ENCODE assay signal across 8 cellular contexts in the genomic region with DNA sequence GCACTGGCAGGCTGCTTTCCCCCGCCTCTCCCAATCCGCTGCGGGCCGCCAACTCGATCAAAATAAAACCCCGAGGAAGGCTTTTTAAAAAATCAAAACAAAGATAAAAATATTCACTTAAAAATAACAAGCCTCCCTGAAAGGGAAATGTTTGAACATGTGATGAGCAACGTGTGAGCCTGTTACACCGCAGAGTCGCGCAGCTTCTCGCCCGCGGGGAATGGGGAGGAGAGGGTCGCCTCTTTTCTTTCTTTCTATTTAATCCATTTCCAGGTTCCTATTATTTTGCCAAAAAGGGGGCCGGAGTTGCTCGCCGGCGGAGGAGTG.
DNase-seq lines count a peak whose midpoint lies in the region; ATAC-seq and TF ChIP-seq lines count a peak whose summit lies in the region.

No MANE protein-coding gene starts in this region.

- no peak for ATAC-seq in SK-N-SH treated with all-trans-retinoic acid at 6 μM for 48 hours

- peak overlapping the region; percentile 63 for H3K4me2 ChIP-seq in SK-N-SH

- no peaks in the 10 kb centered on the region for H4K20me1 ChIP-seq in SK-N-SH (ENCODE audit: insufficient read depth)

- WGBS in SK-N-SH (ENCODE audit: low lambda C conversion rate): 21% methylated on average over 18 of the region's 18 CpGs
- WGBS in liver: under 1% methylated on average over 18 of the region's 18 CpGs

- CTCF ChIA-PET in SK-N-SH (lab: Yijun Ruan, JAX): interaction anchor here (0.6 kb wide), 1 partner anchor 10 kb away, joined by 3 read pairs; no protein-coding TSS in a partner anchor

- in situ Hi-C loops in astrocyte of the cerebellum (cut with HindIII; ENCODE audit: low sequenced_read_pairs): no loop called here

- POLR2A ChIA-PET in SK-N-SH (lab: Yijun Ruan, JAX): no interaction called here

- no peak for DNase-seq in SK-N-SH
- DNase-seq in astrocyte of the cerebellum (ENCODE audit: low read depth): no peak
- DNase-seq in occipital lobe (lab: John Stamatoyannopoulos, UW): no peak
- no peak for DNase-seq in EL
- no peak for DNase-seq in activated CD8-positive, alpha-beta memory T cell treated with anti-CD3 and anti-CD28 coated beads, Interleukin-2, amount 50 U/mL, for 48 hours

- no peaks in the 10 kb centered on the region for H3K4me1 ChIP-seq in SK-N-SH (ENCODE audit: control insufficient read depth in 1 of 2, insufficient read depth in 2 of 2, low read depth in 1 of 2, low read length in 1 of 2)
- peaks cover 0 to 16% (median 3%) of the 10 kb centered on the region in 4 donors for H3K4me1 ChIP-seq in liver (ENCODE audit: control insufficient read depth in 4 of 4, insufficient read depth in 4 of 4, low read length in 3 of 4)
- peaks cover 6% of the 10 kb centered on the region for H3K4me1 ChIP-seq in stomach smooth muscle (ENCODE audit: control insufficient read depth, insufficient read depth, low read length)

- peak overlapping the region in 1 of 2 experiments; percentile 41; a peak in 3 of 4 replicates for H3K4me3 ChIP-seq in SK-N-SH (ENCODE audit: low read depth in 2 of 2, low read length in 1 of 2)
- peak overlapping the region; percentile 53 for H3K4me3 ChIP-seq in astrocyte of the cerebellum (ENCODE audit: low read depth, low read length)
- H3K4me3 ChIP-seq in liver (ENCODE audit: low read depth in 1 of 3, low read length in 3 of 3): peak overlapping the region in 2 of 3 donors; percentile 61 to 69
- peak overlapping the region; percentile 52 to 69 for H3K4me3 ChIP-seq in stomach smooth muscle (ENCODE audit: low read length in 2 of 2)

- TF ChIP-seq RAD21 in SK-N-SH (IDR thresholded peaks at IDR 0.05; ENCODE audit: low read length): no peak
- no peak for TF ChIP-seq RAD21 in liver (IDR thresholded peaks at IDR 0.05)

- H2AFZ ChIP-seq in SK-N-SH (ENCODE audit: low read depth): 0 out of 2 replicates have a peak overlapping the region, but pooled peaks have one; percentile 46

- H3K9me3 ChIP-seq in SK-N-SH: no peaks in the 10 kb centered on the region
- H3K9me3 ChIP-seq in liver (ENCODE audit: control insufficient read depth in 4 of 4, low read length in 3 of 4): no peaks in the 10 kb centered on the region
- peaks cover 0 to 4% of the 10 kb centered on the region in 2 donors for H3K9me3 ChIP-seq in stomach smooth muscle (ENCODE audit: control insufficient read depth in 2 of 2, low read length in 2 of 2)

- H3F3A ChIP-seq in SK-N-SH (replicated peaks; ENCODE audit: insufficient read depth): no peaks in the 10 kb centered on the region

- peaks cover 29% of the 10 kb centered on the region for H3K27me3 ChIP-seq in SK-N-SH (ENCODE audit: insufficient read depth)
- peaks cover 0 to 6% (median 2%) of the 10 kb centered on the region in 4 donors for H3K27me3 ChIP-seq in liver (ENCODE audit: control insufficient read depth in 4 of 4, insufficient read depth in 4 of 4, low read length in 3 of 4)
- H3K27me3 ChIP-seq in stomach smooth muscle (ENCODE audit: control insufficient read depth in 1 of 2, insufficient read depth in 2 of 2, low read length in 2 of 2): peaks cover 0 to 21% of the 10 kb centered on the region in 2 donors

- no peaks in the 10 kb centered on the region for H3K9me2 ChIP-seq in SK-N-SH

- H3K27ac ChIP-seq in SK-N-SH (ENCODE audit: low read depth in 2 of 2, low read length in 1 of 2) (no peak overlapping the region), liver (ENCODE audit: low read depth in 1 of 2, low read length in 2 of 2) (no peak overlapping the region), stomach smooth muscle (ENCODE audit: low read length) (no peak overlapping the region)

- TF ChIP-seq EP300 in SK-N-SH (IDR thresholded peaks at IDR 0.05; ENCODE audit: borderline replicate concordance in 1 of 2, low read depth in 1 of 2, low read length in 1 of 2): no peak

- H3K9ac ChIP-seq in SK-N-SH (no peak overlapping the region), liver (ENCODE audit: low read depth in 1 of 2, low read length in 2 of 2) (peak overlapping the region in 1 of 2 donors; percentile 4), stomach smooth muscle (ENCODE audit: low read length in 2 of 2) (no peak overlapping the region)

- TF ChIP-seq CTCF in SK-N-SH (IDR thresholded peaks at IDR 0.05) (no peak), astrocyte of the cerebellum (IDR thresholded peaks at IDR 0.05; ENCODE audit: low read depth, low read length, missing control alignments) (no peak), liver (IDR thresholded peaks at IDR 0.05; ENCODE audit: low read depth, low read length, missing input control) (no peak)

- H3K36me3 ChIP-seq in SK-N-SH (replicated peaks in 1 of 2; ENCODE audit: control insufficient read depth in 1 of 2, insufficient read depth in 2 of 2, low read length in 1 of 2) (no peaks in the 10 kb centered on the region), liver (ENCODE audit: control insufficient read depth in 4 of 4, insufficient read depth in 3 of 4, low read depth in 1 of 4, low read length in 3 of 4) (no peaks in the 10 kb centered on the region), stomach smooth muscle (ENCODE audit: control insufficient read depth in 2 of 2, insufficient read depth in 2 of 2, low read length in 2 of 2) (no peaks in the 10 kb centered on the region)

- H3K79me2 ChIP-seq in SK-N-SH (ENCODE audit: insufficient read depth): no peaks in the 10 kb centered on the region

TF ChIP-seq in SK-N-SH, 30 proteins besides CTCF, POLR2A, EP300 and RAD21:
- TF ChIP-seq TCF12 (IDR thresholded peaks at IDR 0.05) (no peak), IRF3 (IDR thresholded peaks at IDR 0.05; ENCODE audit: low read depth, low read length) (no peak), FOXM1 (IDR thresholded peaks at IDR 0.05; ENCODE audit: low read depth) (no peak)

TF ChIP-seq in SK-N-SH treated with all-trans-retinoic acid at 6 μM for 48 hours, 23 proteins besides CTCF, POLR2A, EP300 and RAD21 (continues in another document):
- TF ChIP-seq RARB (CRISPR knock-in tag; IDR thresholded peaks at IDR 0.05): no peak
- TF ChIP-seq, protein P1, sequence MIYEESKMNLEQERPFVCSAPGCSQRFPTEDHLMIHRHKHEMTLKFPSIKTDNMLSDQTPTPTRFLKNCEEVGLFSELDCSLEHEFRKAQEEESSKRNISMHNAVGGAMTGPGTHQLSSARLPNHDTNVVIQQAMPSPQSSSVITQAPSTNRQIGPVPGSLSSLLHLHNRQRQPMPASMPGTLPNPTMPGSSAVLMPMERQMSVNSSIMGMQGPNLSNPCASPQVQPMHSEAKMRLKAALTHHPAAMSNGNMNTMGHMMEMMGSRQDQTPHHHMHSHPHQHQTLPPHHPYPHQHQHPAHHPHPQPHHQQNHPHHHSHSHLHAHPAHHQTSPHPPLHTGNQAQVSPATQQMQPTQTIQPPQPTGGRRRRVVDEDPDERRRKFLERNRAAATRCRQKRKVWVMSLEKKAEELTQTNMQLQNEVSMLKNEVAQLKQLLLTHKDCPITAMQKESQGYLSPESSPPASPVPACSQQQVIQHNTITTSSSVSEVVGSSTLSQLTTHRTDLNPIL (CRISPR knock-in tag; IDR thresholded peaks at IDR 0.05; ENCODE audit: low read depth): no peak

TF ChIP-seq in liver, 16 proteins besides CTCF, POLR2A, EP300 and RAD21:
- TF ChIP-seq SP1 (IDR thresholded peaks at IDR 0.05): no peak
- no peak for TF ChIP-seq TAF1 (conservative IDR thresholded peaks at IDR 0.05)
- TF ChIP-seq EGR1 (IDR thresholded peaks at IDR 0.05; ENCODE audit: low read depth in 2 of 2): no peak
- TF ChIP-seq HNF4G (IDR thresholded peaks at IDR 0.05): no peak
